ENCODE assay signal across 8 cellular contexts in genomic region chr3:169339386-169339785, GRCh38.
"Had no signal": no experiment of that assay in that cellular context is flagged by ENCODE, and none has a peak within 500 bp of the region (broad histone marks: within the 10 kb centered on the region; RNA-seq: fewer than 3 reads in every experiment).

No MANE protein-coding gene starts in this region.

- H3K4me3 Mint-ChIP-seq: IgD-negative memory B cell had no signal

- H3K27ac Mint-ChIP-seq: IgD-negative memory B cell had no signal

- H3K4me2 ChIP-seq: KMS-11 had no signal

- ATAC-seq: HepG2, K562 had no signal

- DNase-seq: IMR-90, KBM-7, KG1 had no signal

- H3K9ac ChIP-seq: KMS-11 had no signal

- H3K27ac ChIP-seq: HL-60, KMS-11 had no signal

- H3K4me3 ChIP-seq: K562 had no signal
